ENCODE assay signal across 1 cellular context in the genomic region with DNA sequence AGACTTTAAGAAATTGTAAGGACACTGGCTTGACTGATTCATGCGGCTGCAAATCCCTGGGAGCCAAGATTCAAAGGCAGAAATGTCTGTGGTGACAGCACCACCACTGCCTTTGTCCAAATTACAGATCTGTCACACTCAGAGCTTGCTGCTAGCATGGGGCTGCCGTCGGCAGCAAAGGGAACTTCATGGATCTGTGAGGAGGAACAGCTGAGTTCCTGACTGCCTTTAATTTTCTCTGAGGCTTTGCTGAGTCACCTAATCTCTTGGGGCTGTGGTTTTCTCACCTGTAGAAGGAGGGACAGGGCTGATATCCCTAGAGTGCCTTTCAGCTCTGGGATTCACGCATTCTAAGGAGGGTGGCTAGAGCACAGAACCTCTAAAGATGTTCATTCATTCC.
TF ChIP-seq lines count a peak whose summit lies in the region.

No MANE protein-coding gene starts in this region.

TF ChIP-seq in HepG2, 621 proteins besides CTCF, POLR2A, EP300 and RAD21:
- TF ChIP-seq ARNT2 (CRISPR knock-in tag; IDR thresholded peaks at IDR 0.05; ENCODE audit: low read depth) (no peak), KDM2A (CRISPR knock-in tag; IDR thresholded peaks at IDR 0.05; ENCODE audit: borderline replicate concordance, low read depth) (no peak), RFX3 (CRISPR knock-in tag; IDR thresholded peaks at IDR 0.05) (no peak), ZNF530 (CRISPR knock-in tag; IDR thresholded peaks at IDR 0.05; ENCODE audit: low read depth) (no peak), ZNF180 (CRISPR knock-in tag; IDR thresholded peaks at IDR 0.05; ENCODE audit: borderline replicate concordance, low read depth) (no peak), FOXK2 (IDR thresholded peaks at IDR 0.05) (no peak), KLF9 (CRISPR knock-in tag; IDR thresholded peaks at IDR 0.05; ENCODE audit: low read depth) (no peak), SOX6 (IDR thresholded peaks at IDR 0.05) (no peak), SOX6 (CRISPR knock-in tag; IDR thresholded peaks at IDR 0.05) (no peak), ZNF720 (CRISPR knock-in tag; IDR thresholded peaks at IDR 0.05) (no peak), ZNF30 (CRISPR knock-in tag; IDR thresholded peaks at IDR 0.05) (no peak), ZNF546 (CRISPR knock-in tag; conservative IDR thresholded peaks at IDR 0.05) (no peak), ZFP37 (CRISPR knock-in tag; IDR thresholded peaks at IDR 0.05; ENCODE audit: borderline replicate concordance) (no peak), CBX2 (IDR thresholded peaks at IDR 0.05; ENCODE audit: low read depth, low read length) (no peak), CBX2 (CRISPR knock-in tag; IDR thresholded peaks at IDR 0.05; ENCODE audit: low read depth) (no peak), NFKB2 (CRISPR knock-in tag; IDR thresholded peaks at IDR 0.05; ENCODE audit: borderline replicate concordance) (no peak)
- TF ChIP-seq, protein P1, sequence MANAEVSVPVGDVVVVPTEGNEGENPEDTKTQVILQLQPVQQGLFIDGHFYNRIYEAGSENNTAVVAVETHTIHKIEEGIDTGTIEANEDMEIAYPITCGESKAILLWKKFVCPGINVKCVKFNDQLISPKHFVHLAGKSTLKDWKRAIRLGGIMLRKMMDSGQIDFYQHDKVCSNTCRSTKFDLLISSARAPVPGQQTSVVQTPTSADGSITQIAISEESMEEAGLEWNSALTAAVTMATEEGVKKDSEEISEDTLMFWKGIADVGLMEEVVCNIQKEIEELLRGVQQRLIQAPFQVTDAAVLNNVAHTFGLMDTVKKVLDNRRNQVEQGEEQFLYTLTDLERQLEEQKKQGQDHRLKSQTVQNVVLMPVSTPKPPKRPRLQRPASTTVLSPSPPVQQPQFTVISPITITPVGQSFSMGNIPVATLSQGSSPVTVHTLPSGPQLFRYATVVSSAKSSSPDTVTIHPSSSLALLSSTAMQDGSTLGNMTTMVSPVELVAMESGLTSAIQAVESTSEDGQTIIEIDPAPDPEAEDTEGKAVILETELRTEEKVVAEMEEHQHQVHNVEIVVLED (CRISPR knock-in tag; IDR thresholded peaks at IDR 0.05; ENCODE audit: borderline replicate concordance): no peak
